Comparison of ENCODE assay signal across 15 cellular contexts in genomic region chr4:136651278-136651667, GRCh38.
DNase-seq lines count a peak whose midpoint lies in the region; ATAC-seq and TF ChIP-seq lines count a peak whose summit lies in the region.
"Had no signal": no experiment of that assay in that cellular context is flagged by ENCODE, and none has a peak within 500 bp of the region (broad histone marks: within the 10 kb centered on the region; RNA-seq: fewer than 3 reads in every experiment).

No MANE protein-coding gene starts in this region.

- no peak for TF ChIP-seq POLR2A in Peyer's patch (IDR thresholded peaks at IDR 0.05)

- DNase-seq in choroid plexus epithelial cell (ENCODE audit: low read depth) (peak; percentile 15), HCEC 1CT (no peak), SKM-1 treated with dmso at 0.1 percent for 144 hours (lab: John Stamatoyannopoulos, UW; ENCODE audit: unreplicated experiment) (no peak), Peyer's patch (no peak)
- DNase-seq: activated CD4-positive, alpha-beta T cell treated with anti-CD3 and anti-CD28 coated beads for 36 hours; KG1; NCI-H446 treated with DMSO at 0.1 percent for 48 hours had no signal

- H3K4me1 ChIP-seq in Peyer's patch = no peaks in the 10 kb centered on the region
- H3K4me1 ChIP-seq: suprapubic skin had no signal

- H3K9me3 ChIP-seq in Peyer's patch = no peaks in the 10 kb centered on the region
- H3K9me3 ChIP-seq: A549, suprapubic skin had no signal

- H3K4me3 ChIP-seq in choroid plexus epithelial cell (ENCODE audit: low read depth, low read length) = no peak overlapping the region
- no peak overlapping the region for H3K4me3 ChIP-seq in Peyer's patch
- H3K4me3 ChIP-seq: A549, smooth muscle cell, suprapubic skin had no signal

- no peak for TF ChIP-seq CTCF in 22Rv1 (IDR thresholded peaks at IDR 0.05)
- TF ChIP-seq CTCF in choroid plexus epithelial cell (conservative IDR thresholded peaks at IDR 0.05; ENCODE audit: low read depth, low read length) = no peak
- TF ChIP-seq CTCF in Peyer's patch (IDR thresholded peaks at IDR 0.05) = no peak

- no peaks in the 10 kb centered on the region for H3K27me3 ChIP-seq in Peyer's patch
- H3K27me3 ChIP-seq: suprapubic skin had no signal

- peak overlapping the region; percentile 34 for H3K27ac ChIP-seq in 22Rv1
- no peak overlapping the region for H3K27ac ChIP-seq in Peyer's patch
- H3K27ac ChIP-seq: A549, suprapubic skin had no signal

- ATAC-seq in GM19025 (IDR thresholded peaks at IDR 0.05; ENCODE audit: low read depth, unreplicated experiment) (peak; percentile 44), HG03457 (IDR thresholded peaks at IDR 0.05; ENCODE audit: unreplicated experiment) (peak; percentile 48), GM19395 (IDR thresholded peaks at IDR 0.05; ENCODE audit: unreplicated experiment) (no peak)
- ATAC-seq: A549; activated CD4-positive, alpha-beta T cell treated with anti-CD3 and anti-CD28 coated beads for 36 hours; HCT116 had no signal

- no peaks in the 10 kb centered on the region for H3K36me3 ChIP-seq in Peyer's patch
- H3K36me3 ChIP-seq: suprapubic skin had no signal
